In the genomic region with DNA sequence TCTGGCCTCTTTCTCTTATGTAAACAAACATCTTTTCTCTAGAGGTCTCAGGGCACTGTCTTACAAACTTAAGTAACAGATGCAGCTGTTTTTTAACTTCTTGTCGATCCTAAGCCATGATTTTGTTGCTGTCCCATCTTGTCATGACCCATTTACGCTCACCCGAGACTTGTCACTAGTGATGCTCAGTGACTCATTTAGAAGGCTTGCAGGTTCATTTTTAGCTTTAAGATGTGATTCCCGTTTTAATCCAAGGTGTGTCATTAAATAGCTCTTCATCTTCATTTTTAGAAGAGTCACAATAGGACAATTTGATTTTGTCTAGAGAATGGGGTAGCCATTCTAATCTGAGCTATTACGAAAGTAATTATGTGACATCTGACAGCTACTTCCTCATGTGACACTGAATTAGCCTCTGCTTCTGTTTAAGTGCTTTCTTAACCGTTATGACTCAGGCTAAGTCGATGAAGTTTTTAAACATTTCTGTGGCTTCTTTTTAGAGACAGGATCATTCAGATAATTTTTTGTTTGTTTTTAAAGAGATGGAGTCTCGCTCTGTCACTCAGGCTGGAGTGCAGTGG, we compare ENCODE assay signal across 8 cellular contexts. TPM values are rescaled to one million over a fixed set of nuclear protein-coding genes. Genes with fewer than 3 reads are reported as not detected.
DNase-seq lines count a peak whose midpoint lies in the region; ATAC-seq and TF ChIP-seq lines count a peak whose summit lies in the region.

No MANE protein-coding gene starts in this region.

- BruUV-seq in Calu3 (replicated peaks; lab: Mats Ljungman, UMichigan) = TSS peak; percentile 41

- CTCF ChIA-PET in Calu3 (lab: Charles Lee) = interaction anchor here (1.1 kb wide), 1 partner anchor 228 kb away, joined by 4 read pairs; no protein-coding TSS in a partner anchor

- H3K4me1 Mint-ChIP-seq in Calu3 (ENCODE audit: low read depth, unreplicated experiment) = no peaks in the 10 kb centered on the region
- no peaks in the 10 kb centered on the region for H3K4me1 Mint-ChIP-seq in effector memory CD8-positive, alpha-beta T cell (ENCODE audit: low read depth in 2 of 2)

- peaks cover 0 to 41% (median 12%) of the 10 kb centered on the region in 3 donors for H3K36me3 ChIP-seq in esophagus squamous epithelium

- intact Hi-C loops in Calu3 (cut with micrococcal nuclease; ENCODE audit: unreplicated experiment) = no loop called here
- intact Hi-C loops in esophagus squamous epithelium (cut with DNase I) = no loop called here

- no peak for TF ChIP-seq POLR2A in esophagus squamous epithelium (IDR thresholded peaks at IDR 0.05)

- H3K4me1 ChIP-seq in esophagus squamous epithelium = peaks cover 0 to 15% (median 0%) of the 10 kb centered on the region in 3 donors

- H3K27ac Mint-ChIP-seq in Calu3 (ENCODE audit: unreplicated experiment) = no peak overlapping the region
- peak overlapping the region in 1 of 2 donors; percentile 46 for H3K27ac Mint-ChIP-seq in effector memory CD8-positive, alpha-beta T cell

- H3K27me3 Mint-ChIP-seq in Calu3 (ENCODE audit: unreplicated experiment) = no peaks in the 10 kb centered on the region
- H3K27me3 Mint-ChIP-seq in effector memory CD8-positive, alpha-beta T cell = no peaks in the 10 kb centered on the region

- H3K27me3 ChIP-seq in esophagus squamous epithelium = no peaks in the 10 kb centered on the region

- TF ChIP-seq CTCF in Calu3 (IDR thresholded peaks at IDR 0.05; ENCODE audit: unreplicated experiment) = no peak
- TF ChIP-seq CTCF in esophagus squamous epithelium (IDR thresholded peaks at IDR 0.05) = no peak

- no peaks in the 10 kb centered on the region for H3K9me3 ChIP-seq in esophagus squamous epithelium

- H3K4me3 Mint-ChIP-seq in Calu3 (ENCODE audit: low read depth, unreplicated experiment) = no peak overlapping the region
- H3K4me3 Mint-ChIP-seq in effector memory CD8-positive, alpha-beta T cell = no peak overlapping the region

- WGBS in esophagus squamous epithelium, 2 donors = 39 to 40% methylated on average over 8 of the region's 8 CpGs

- H3K4me3 ChIP-seq in esophagus squamous epithelium = no peak overlapping the region

- no peak for DNase-seq in Calu3
- peak; percentile 100 for DNase-seq in NOMO-1 treated with DMSO at 0.1 percent for 48 hours (lab: John Stamatoyannopoulos, UW; ENCODE audit: unreplicated experiment)
- DNase-seq in foreskin melanocyte = peak; percentile 62
- DNase-seq in esophagus squamous epithelium (lab: John Stamatoyannopoulos, UW) = no peak
- DNase-seq in NCI-H2171 treated with DMSO at 0.1 percent for 48 hours (lab: John Stamatoyannopoulos, UW) = no peak
- DNase-seq in effector memory CD8-positive, alpha-beta T cell = no peak

- H3K27ac ChIP-seq in esophagus squamous epithelium = no peak overlapping the region

- no peaks in the 10 kb centered on the region for H3K36me3 Mint-ChIP-seq in Calu3 (ENCODE audit: insufficient read depth, unreplicated experiment)
- H3K36me3 Mint-ChIP-seq in effector memory CD8-positive, alpha-beta T cell (ENCODE audit: insufficient read depth) = peaks cover 9% of the 10 kb centered on the region

- no peaks in the 10 kb centered on the region for H3K9me3 Mint-ChIP-seq in Calu3 (ENCODE audit: low read depth, unreplicated experiment)
- no peaks in the 10 kb centered on the region for H3K9me3 Mint-ChIP-seq in effector memory CD8-positive, alpha-beta T cell

- ATAC-seq in GM21447 (IDR thresholded peaks at IDR 0.05; ENCODE audit: unreplicated experiment) (peak; percentile 73), GM18907 (IDR thresholded peaks at IDR 0.05; ENCODE audit: unreplicated experiment) (no peak)
- ATAC-seq in effector memory CD8-positive, alpha-beta T cell (replicated peaks) = no peak

RNA-seq across cellular contexts. Expression of a gene that starts 42.7 kb away (rescaled TPM):
- not detected in 2 replicates for total RNA-seq in Calu3 (2022)
- total RNA-seq in esophagus squamous epithelium = not detected

RNA-seq across cellular contexts. Expression of a gene that starts 48.7 kb away (rescaled TPM):
- total RNA-seq in Calu3 (2022) = 29.6 and 33.7 TPM in 2 replicates
- 10 to 100 TPM in 3 of 4 donors, 1 to 10 TPM in 1; 9.2 to 21.9 (median 17.9) TPM for total RNA-seq in esophagus squamous epithelium

Comparison
In these comparisons a context has a peak if more than half of its experiments do, and no peak if none do; other contexts are left out.
1. DNase-seq: peak in NOMO-1 treated with DMSO at 0.1 percent for 48 hours (single experiment) and foreskin melanocyte (single experiment); none in Calu3 (single experiment), esophagus squamous epithelium (single experiment), NCI-H2171 treated with DMSO at 0.1 percent for 48 hours (single experiment) and effector memory CD8-positive, alpha-beta T cell (0 of 3).